ENCODE assay signal across 8 cellular contexts in genomic region chr2:58033530-58033929, GRCh38.
"Had no signal": no experiment of that assay in that cellular context is flagged by ENCODE, and none has a peak within 500 bp of the region (broad histone marks: within the 10 kb centered on the region; RNA-seq: fewer than 3 reads in every experiment).

No MANE protein-coding gene starts in this region.

- H3K27ac ChIP-seq: KMS-11 had no signal

- H3K9ac ChIP-seq: KMS-11 had no signal

- H2AFZ ChIP-seq: GM23338 had no signal

- DNase-seq: H9, HCEC 1CT, KBM-7 had no signal

- H3K4me3 ChIP-seq: GM23338 had no signal

- ATAC-seq: GM23338 had no signal

- H3K4me3 Mint-ChIP-seq: GM23338, H9 had no signal

- H3K4me2 ChIP-seq: GM23338, KMS-11 had no signal

- FAIRE-seq: H1, H54, HTR-8/SVneo had no signal

- H3K27ac Mint-ChIP-seq: GM23338, H9 had no signal
